8 cellular contexts compared by ENCODE assay signal in genomic region chr11:72848846-72849466, GRCh38. TPM values are rescaled to one million over a fixed set of nuclear protein-coding genes. Genes with fewer than 3 reads are reported as not detected.
DNase-seq lines count a peak whose midpoint lies in the region; ATAC-seq, FAIRE-seq and TF ChIP-seq lines count a peak whose summit lies in the region.

No MANE protein-coding gene starts in this region.

- no peaks in the 10 kb centered on the region for H3K9me3 ChIP-seq in CD4-positive, alpha-beta T cell (ENCODE audit: control insufficient read depth, low read length)
- H3K9me3 ChIP-seq in H9 (ENCODE audit: control insufficient read depth, low read depth, low read length) = no peaks in the 10 kb centered on the region
- no peaks in the 10 kb centered on the region for H3K9me3 ChIP-seq in colonic mucosa
- H3K9me3 ChIP-seq in mucosa of descending colon = no peaks in the 10 kb centered on the region

- no peak overlapping the region for H3T11ph ChIP-seq in H9 (ENCODE audit: low read length)

- no peaks in the 10 kb centered on the region for H3K79me1 ChIP-seq in H9 (ENCODE audit: insufficient read depth, low read depth, low read length, poor library complexity, severe bottlenecking)

- H2AK5ac ChIP-seq in H9 (ENCODE audit: insufficient read length, low read length) = no peak overlapping the region

- H3K4me1 ChIP-seq in H9 (ENCODE audit: insufficient read depth, low read length) (no peaks in the 10 kb centered on the region), colonic mucosa (no peaks in the 10 kb centered on the region), mucosa of descending colon (ENCODE audit: low read depth) (no peaks in the 10 kb centered on the region)

- no peak overlapping the region for H2BK5ac ChIP-seq in H9 (ENCODE audit: insufficient read length, low read length)

- no peak overlapping the region for H4K5ac ChIP-seq in H9 (ENCODE audit: insufficient read length, low read depth, low read length)

- H3K36me3 Mint-ChIP-seq in CD4-positive, alpha-beta T cell (ENCODE audit: low read depth) = peaks cover 34% of the 10 kb centered on the region
- no peaks in the 10 kb centered on the region for H3K36me3 Mint-ChIP-seq in H9 (ENCODE audit: insufficient read depth in 1 of 3, low read depth in 3 of 3)

- no peak overlapping the region for H3K27ac ChIP-seq in CD4-positive, alpha-beta T cell (ENCODE audit: low read depth, low read length)
- H3K27ac ChIP-seq in H9 (ENCODE audit: insufficient read length, low read depth, low read length) (no peak overlapping the region), colonic mucosa (no peak overlapping the region)

- H2BK120ac ChIP-seq in H9 (ENCODE audit: low read depth, low read length, poor library complexity, severe bottlenecking) = no peak overlapping the region

- no peak overlapping the region for H2AFZ ChIP-seq in H9 (ENCODE audit: low read length)

- H3K56ac ChIP-seq in H9 (ENCODE audit: insufficient read length, low read depth, low read length) = no peak overlapping the region

- H3K36me3 ChIP-seq in colonic mucosa = no peaks in the 10 kb centered on the region
- H3K36me3 ChIP-seq in mucosa of descending colon (ENCODE audit: low read depth) = no peaks in the 10 kb centered on the region

- H3K9me3 Mint-ChIP-seq in CD4-positive, alpha-beta T cell = no peaks in the 10 kb centered on the region
- H3K9me3 Mint-ChIP-seq in H9 = no peaks in the 10 kb centered on the region

- ATAC-seq in CD4-positive, alpha-beta T cell (ENCODE audit: poor library complexity) = peak; percentile 64
- ATAC-seq in mucosa of descending colon (peak; percentile 72), HG02840 (IDR thresholded peaks at IDR 0.05; ENCODE audit: low FRiP score, unreplicated experiment) (no peak)

- H2BK12ac ChIP-seq in H9 (ENCODE audit: insufficient read length, low read depth, low read length) = no peak overlapping the region

- TF ChIP-seq CTCF in CD4-positive, alpha-beta T cell (IDR thresholded peaks at IDR 0.05) = peak; percentile 72
- peak; percentile 82 for TF ChIP-seq CTCF in H9 (conservative IDR thresholded peaks at IDR 0.05)
- TF ChIP-seq CTCF in colonic mucosa (IDR thresholded peaks at IDR 0.05) = peak; percentile 60
- peak; percentile 32 for TF ChIP-seq CTCF in mucosa of descending colon (IDR thresholded peaks at IDR 0.05)

- H2BK15ac ChIP-seq in H9 (ENCODE audit: low read depth, low read length) = no peak overlapping the region

- FAIRE-seq in RCC 7860 (lab: Jason Lieb, UNC) = no peak

- no peak overlapping the region for H3K4me3 Mint-ChIP-seq in CD4-positive, alpha-beta T cell
- no peak overlapping the region for H3K4me3 Mint-ChIP-seq in H9

- H3K27me3 ChIP-seq in CD4-positive, alpha-beta T cell (ENCODE audit: control insufficient read depth, insufficient read depth, low read length) = no peaks in the 10 kb centered on the region
- no peaks in the 10 kb centered on the region for H3K27me3 ChIP-seq in H9 (ENCODE audit: insufficient read depth, low read length)
- H3K27me3 ChIP-seq in colonic mucosa = no peaks in the 10 kb centered on the region

- peaks cover 12% of the 10 kb centered on the region for H3K4me1 Mint-ChIP-seq in CD4-positive, alpha-beta T cell (ENCODE audit: low read depth)
- H3K4me1 Mint-ChIP-seq in H9 = no peaks in the 10 kb centered on the region

- H3K23me2 ChIP-seq in H9 (ENCODE audit: insufficient read length, low read depth, low read length, poor library complexity, severe bottlenecking) = no peaks in the 10 kb centered on the region

- no peak overlapping the region for H4K91ac ChIP-seq in H9 (ENCODE audit: insufficient read length, low read depth, low read length)

- H4K8ac ChIP-seq in H9 (replicated peaks; ENCODE audit: insufficient read length, low read depth, low read length) = no peak overlapping the region

- H3K4me2 ChIP-seq in H9 (ENCODE audit: insufficient read depth, insufficient read length, low read length) = no peak overlapping the region

- peak in 8 of 10 experiments; percentile 23 to 34 (median 28) for DNase-seq in CD4-positive, alpha-beta T cell
- DNase-seq in H9 (peak; percentile 46), SHP77 (lab: John Stamatoyannopoulos, UW) (peak; percentile 16 to 23), colonic mucosa (no peak), mucosa of descending colon (peak in 2 of 3 donors; percentile 41 to 63), NCI-H2029 (lab: John Stamatoyannopoulos, UW) (no peak), RCC 7860 (ENCODE audit: low spot score) (no peak)

- POLR2A ChIA-PET in CD4-positive, alpha-beta T cell (lab: Charles Lee) = interaction anchor here (0.6 kb wide), 1 partner anchor 41 kb away, joined by 5 read pairs; no protein-coding TSS in a partner anchor

- CTCF ChIA-PET in CD4-positive, alpha-beta T cell (lab: Charles Lee) = interaction anchor here (2.1 kb wide), 1 partner anchor 124 kb away, joined by 5 read pairs; no protein-coding TSS in a partner anchor

- WGBS in H9 (ENCODE audit: extremely low coverage, insufficient read length, low lambda C conversion rate) = no CpG with 5 or more reads among the region's 6 CpGs

- H3K18ac ChIP-seq in H9 (ENCODE audit: insufficient read length, low read depth, low read length) = no peak overlapping the region

- H4K20me1 ChIP-seq in H9 (ENCODE audit: control insufficient read depth, insufficient read depth, insufficient read length) = no peaks in the 10 kb centered on the region

- intact Hi-C loops in CD4-positive, alpha-beta T cell (cut with DNase I, micrococcal nuclease) = loop anchor here (1.0 to 5.0 kb wide), 3 partner anchors 124 to 262 kb away; no protein-coding TSS in a partner anchor
- intact Hi-C loops in colonic mucosa (cut with DNase I) (no loop called here), mucosa of descending colon (cut with DNase I, micrococcal nuclease) (no loop called here)

- H2BK20ac ChIP-seq in H9 (ENCODE audit: low read depth, low read length, poor library complexity, severe bottlenecking) = no peak overlapping the region

- H3K27me3 Mint-ChIP-seq in CD4-positive, alpha-beta T cell = no peaks in the 10 kb centered on the region
- no peaks in the 10 kb centered on the region for H3K27me3 Mint-ChIP-seq in H9 (ENCODE audit: low read depth)

- H3K27ac Mint-ChIP-seq in CD4-positive, alpha-beta T cell = peak overlapping the region; percentile 25
- no peak overlapping the region for H3K27ac Mint-ChIP-seq in H9

- H3K4me3 ChIP-seq in colonic mucosa (no peak overlapping the region), mucosa of descending colon (no peak overlapping the region)

- H3K23ac ChIP-seq in H9 (ENCODE audit: insufficient read length, low read depth, low read length) = no peak overlapping the region

- no peak overlapping the region for H3K9ac ChIP-seq in H9 (ENCODE audit: extremely low read depth, insufficient read length, low read length)
- no peak overlapping the region for H3K9ac ChIP-seq in colonic mucosa (ENCODE audit: low read depth in 2 of 2, low read length in 2 of 2)

- no peak overlapping the region for H3K4ac ChIP-seq in H9 (ENCODE audit: low read depth, low read length)

- H3K79me2 ChIP-seq in H9 (ENCODE audit: insufficient read depth, low read length) = no peaks in the 10 kb centered on the region

- H3K14ac ChIP-seq in H9 (ENCODE audit: insufficient read depth, low read length) = no peak overlapping the region

RNA-seq across cellular contexts. Expression of gene ATG16L2, which starts 34.7 kb away (rescaled TPM):
- 10 to 100 TPM; 58.3 to 61.6 TPM for total RNA-seq in CD4-positive, alpha-beta T cell
- 17.3 and 18.2 TPM in 2 replicates for total RNA-seq in H9 (2021)
- total RNA-seq in colonic mucosa = 10 to 100 TPM; 43.5 to 51.3 TPM
- 10 to 100 TPM; 37.7 to 64.3 (median 52.5) TPM for total RNA-seq in mucosa of descending colon

RNA-seq across cellular contexts. Expression of gene STARD10, which starts 55.1 kb away (rescaled TPM):
- total RNA-seq in CD4-positive, alpha-beta T cell = 10 to 100 TPM; 10.5 to 12.9 TPM
- 24.4 and 24.7 TPM in 2 replicates for total RNA-seq in H9 (2021)
- total RNA-seq in colonic mucosa = 100 to 1,000 TPM; 519 to 905 TPM
- 100 to 1,000 TPM; 177 to 472 (median 306) TPM for total RNA-seq in mucosa of descending colon

Comparison
In these comparisons a context has a peak if more than half of its experiments do, and no peak if none do; other contexts are left out.
1. DNase-seq: peak in CD4-positive, alpha-beta T cell (8 of 10), H9 (single experiment), SHP77 (2 of 2) and mucosa of descending colon (2 of 3); none in colonic mucosa (single experiment), NCI-H2029 (single experiment) and RCC 7860 (single experiment).
2. CTCF ChIP-seq: peak in every context shown above with its lines; median percentile 82 in H9; 72 in CD4-positive, alpha-beta T cell; 60 in colonic mucosa; 32 in mucosa of descending colon.
3. intact Hi-C loops: an anchor here in CD4-positive, alpha-beta T cell (1.0 to 5.0 kb wide); none called in colonic mucosa and mucosa of descending colon.